8 cellular contexts compared by ENCODE assay signal in the genomic region with DNA sequence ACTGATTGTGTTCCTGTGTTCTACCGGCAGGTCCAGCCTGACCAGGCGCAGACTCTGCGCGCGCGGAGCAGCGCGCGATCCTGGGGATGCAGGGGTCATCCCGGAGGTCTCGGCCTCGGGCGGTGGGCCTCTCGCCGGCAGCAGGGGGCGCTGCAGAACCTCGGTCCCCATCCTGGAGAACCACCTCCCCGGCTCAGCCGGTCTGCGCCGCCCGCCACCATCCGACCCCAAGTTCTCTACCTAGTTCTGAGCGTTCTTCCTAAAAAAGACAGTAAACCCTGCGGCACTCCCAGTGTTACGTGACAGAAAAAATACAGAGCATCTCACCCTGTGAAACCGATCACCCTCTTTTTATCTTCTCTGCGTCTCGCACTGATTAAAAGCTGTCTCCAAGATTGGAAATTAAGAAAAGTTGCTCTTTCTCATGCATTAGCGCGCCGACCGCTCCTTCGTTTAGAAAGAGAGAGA. TPM values are rescaled to one million over a fixed set of nuclear protein-coding genes. Genes with fewer than 3 reads are reported as not detected.
DNase-seq lines count a peak whose midpoint lies in the region; ATAC-seq and TF ChIP-seq lines count a peak whose summit lies in the region.

No MANE protein-coding gene starts in this region.

- no peaks in the 10 kb centered on the region for H3K9me3 ChIP-seq in fibroblast of lung (ENCODE audit: control insufficient read depth, insufficient read depth, low read depth, low read length)

- no peaks in the 10 kb centered on the region for H3K4me1 ChIP-seq in fibroblast of lung (ENCODE audit: control insufficient read depth, extremely low read depth, insufficient read depth, low read length)

- peaks cover 3% of the 10 kb centered on the region for H3K27me3 ChIP-seq in fibroblast of lung (ENCODE audit: control insufficient read depth, insufficient read depth, low read length)

- peak overlapping the region; percentile 86 for H2AFZ ChIP-seq in fibroblast of lung (ENCODE audit: low read length)

- TF ChIP-seq CTCF in fibroblast of lung (conservative IDR thresholded peaks at IDR 0.05 in 1 of 2, IDR thresholded peaks at IDR 0.05 in 1 of 2; ENCODE audit: low read depth in 1 of 2, low read length in 2 of 2): peak; percentile 73 to 83

- peak overlapping the region; percentile 42 for H3K9ac ChIP-seq in fibroblast of lung (ENCODE audit: insufficient read depth, low read length)

- peak overlapping the region in 1 of 6 donors; percentile 59 for H3K27ac Mint-ChIP-seq in naive B cell

- H3K4me3 Mint-ChIP-seq in naive B cell: peak overlapping the region; percentile 84 to 92 (median 89)

- H3K27ac ChIP-seq in fibroblast of lung (ENCODE audit: insufficient read depth, low read length): no peak overlapping the region

- peak overlapping the region; percentile 93 for H3K4me2 ChIP-seq in fibroblast of lung (ENCODE audit: extremely low read depth, insufficient read depth, low read length)

- DNase-seq in 8988T (peak; percentile 60), NCI-H748 (lab: John Stamatoyannopoulos, UW; ENCODE audit: unreplicated experiment) (peak; percentile 72), activated T-cell treated with anti-CD3 and anti-CD28 coated beads for 4 hours (peak; percentile 82), fibroblast of lung (ENCODE audit: low read depth in 2 of 2) (peak; percentile 59 to 79), naive B cell (peak; percentile 74)
- DNase-seq in stimulated activated CD8-positive, alpha-beta memory T cell treated with anti-CD3 and anti-CD28 coated beads, Interleukin-7, amount 100 ng/mL, for 48 hours (ENCODE audit: extremely low read depth in 1 of 2, low read depth in 1 of 2): peak; percentile 70 to 80

- ATAC-seq in GM18502 (IDR thresholded peaks at IDR 0.05; ENCODE audit: poor library complexity, unreplicated experiment) (peak; percentile 89), HG02973 (IDR thresholded peaks at IDR 0.05; ENCODE audit: unreplicated experiment) (peak; percentile 89), naive B cell (ENCODE audit: low read depth in 2 of 2) (peak; percentile 78 to 89)

- H3K9me3 Mint-ChIP-seq in naive B cell: no peaks in the 10 kb centered on the region

- no peaks in the 10 kb centered on the region for H3K79me2 ChIP-seq in fibroblast of lung (ENCODE audit: control insufficient read depth, insufficient read depth, low read length)

- no peaks in the 10 kb centered on the region for H3K36me3 Mint-ChIP-seq in naive B cell

- H3K36me3 ChIP-seq in fibroblast of lung (ENCODE audit: control insufficient read depth, insufficient read depth, low read length): no peaks in the 10 kb centered on the region

- no peaks in the 10 kb centered on the region for H4K20me1 ChIP-seq in fibroblast of lung (ENCODE audit: control insufficient read depth, extremely low read depth, insufficient read depth, low read length)

- H3K4me1 Mint-ChIP-seq in naive B cell: peaks cover 10 to 17% (median 13%) of the 10 kb centered on the region in 3 donors

- H3K27me3 Mint-ChIP-seq in naive B cell: peaks cover 59 to 76% (median 70%) of the 10 kb centered on the region in 3 donors

- peak overlapping the region; percentile 59 to 85 (median 76) for H3K4me3 ChIP-seq in fibroblast of lung (replicated peaks in 1 of 4; ENCODE audit: control extremely low read depth in 1 of 4, insufficient read depth in 1 of 4, low read depth in 3 of 4, low read length in 4 of 4)

RNA-seq across cellular contexts. Expression of a gene that starts 1.6 kb away (rescaled TPM):
- 1.0 and 1.2 TPM in 2 replicates for total RNA-seq in fibroblast of lung
- polyA plus RNA-seq in fibroblast of lung (0.52 and 2.3 TPM in 2 replicates), naive B cell (ENCODE audit: low read depth in 6 of 6) (not detected)
- polyA plus RNA-seq in fibroblast of lung (2012): 0.22 and 1.2 TPM in 2 replicates
- 0.31 and 1.1 TPM in 2 replicates for polyA minus RNA-seq in fibroblast of lung (ENCODE audit: low replicate concordance)
